In genomic region chr5:69209607-69210006, GRCh38 we compare ENCODE assay signal across 19 cellular contexts. TPM values are rescaled to one million over a fixed set of nuclear protein-coding genes. Genes with fewer than 3 reads are reported as not detected.
A peak's percentile ranks its signal among the peaks of the same experiment; 100 is the strongest.
DNase-seq lines count a peak whose midpoint lies in the region; ATAC-seq, FAIRE-seq and TF ChIP-seq lines count a peak whose summit lies in the region.
"Had no signal": no experiment of that assay in that cellular context is flagged by ENCODE, and none has a peak within 500 bp of the region (broad histone marks: within the 10 kb centered on the region; RNA-seq: fewer than 3 reads in every experiment).

No MANE protein-coding gene starts in this region.

- no peaks in the 10 kb centered on the region for H3K27me3 Mint-ChIP-seq in activated CD4-positive, alpha-beta memory T cell treated with anti-CD3 and anti-CD28 coated beads, Interleukin-2, amount 10 ng/mL, durations not matched to agents 7 days and 5 days

- no peak overlapping the region for H2BK12ac ChIP-seq in trophoblast cell (ENCODE audit: low read length)

- WGBS in trophoblast cell (ENCODE audit: extremely low coverage, insufficient coverage, insufficient read length), result no CpG with 5 or more reads among the region's 2 CpGs
- 84 to 92% methylated on average over 2 of the region's 2 CpGs for WGBS in sigmoid colon, 2 donors

- no peaks in the 10 kb centered on the region for H3K9me1 ChIP-seq in endothelial cell of umbilical vein (replicated peaks; ENCODE audit: control insufficient read depth, extremely low read depth, insufficient read depth, low read length)

- TF ChIP-seq CTCF in Panc1 (IDR thresholded peaks at IDR 0.05) (no peak), endothelial cell of umbilical vein (IDR thresholded peaks at IDR 0.05; ENCODE audit: extremely low read depth in 1 of 2, insufficient read depth in 1 of 2, low read depth in 1 of 2, low read length in 2 of 2) (no peak), sigmoid colon (IDR thresholded peaks at IDR 0.05) (no peak)

- no peak for TF ChIP-seq EP300 in sigmoid colon (IDR thresholded peaks at IDR 0.05)

- intact Hi-C loops in Panc1 (cut with micrococcal nuclease; ENCODE audit: unreplicated experiment) (no loop called here), endothelial cell of umbilical vein (cut with micrococcal nuclease) (no loop called here), sigmoid colon (cut with DNase I) (no loop called here)

- H2BK5ac ChIP-seq in trophoblast cell (ENCODE audit: low read depth, low read length, poor library complexity), result no peak overlapping the region

- H3K9me3 ChIP-seq in Panc1 (ENCODE audit: control insufficient read depth, insufficient read depth, low read depth, low read length) (no peaks in the 10 kb centered on the region), endothelial cell of umbilical vein (replicated peaks; ENCODE audit: control insufficient read depth, insufficient read depth, low read length) (no peaks in the 10 kb centered on the region), trophoblast cell (ENCODE audit: insufficient read depth, low read depth, low read length) (no peaks in the 10 kb centered on the region), sigmoid colon (no peaks in the 10 kb centered on the region)

- no peak overlapping the region for H3K23ac ChIP-seq in trophoblast cell (ENCODE audit: low read length)

- no peak overlapping the region for H4K12ac ChIP-seq in trophoblast cell (ENCODE audit: low read depth, low read length)

- no peak overlapping the region for H4K8ac ChIP-seq in trophoblast cell (ENCODE audit: low read depth, low read length)

- peaks cover 8% of the 10 kb centered on the region for H3K4me1 Mint-ChIP-seq in activated CD4-positive, alpha-beta memory T cell treated with anti-CD3 and anti-CD28 coated beads, Interleukin-2, amount 10 ng/mL, durations not matched to agents 7 days and 5 days
- H3K4me1 Mint-ChIP-seq: H9 had no signal

- peak; percentile 28 for FAIRE-seq in endothelial cell of umbilical vein (lab: Jason Lieb, UNC)

- H2AFZ ChIP-seq in endothelial cell of umbilical vein (ENCODE audit: low read depth, low read length) (no peak overlapping the region), trophoblast cell (ENCODE audit: insufficient read depth, low read length, poor library complexity) (no peak overlapping the region)

- H3K27me3 ChIP-seq in Panc1 (ENCODE audit: control insufficient read depth, insufficient read depth, low read length) (no peaks in the 10 kb centered on the region), endothelial cell of umbilical vein (ENCODE audit: control insufficient read depth in 2 of 2, insufficient read depth in 2 of 2, low read length in 2 of 2) (no peaks in the 10 kb centered on the region), trophoblast cell (ENCODE audit: insufficient read depth, low read length) (no peaks in the 10 kb centered on the region), sigmoid colon (no peaks in the 10 kb centered on the region)

- H2BK120ac ChIP-seq in trophoblast cell (ENCODE audit: insufficient read depth, low read length, poor library complexity), result no peak overlapping the region

- dilution Hi-C loops in endothelial cell of umbilical vein (cut with MboI; ENCODE audit: extremely low pct_ligation_motif_present, low sequenced_read_pairs), result no loop called here

- no peaks in the 10 kb centered on the region for H3K79me2 ChIP-seq in endothelial cell of umbilical vein (ENCODE audit: control insufficient read depth, insufficient read depth, low read length)
- no peaks in the 10 kb centered on the region for H3K79me2 ChIP-seq in trophoblast cell (ENCODE audit: control insufficient read depth, insufficient read depth, low read length, poor library complexity)

- in situ Hi-C loops in Panc1 (cut with HindIII; ENCODE audit: low pct_unique_long_range_greater_than_20kb, low sequenced_read_pairs), result no loop called here

- H3K27ac ChIP-seq in Panc1 (ENCODE audit: low read length), result no peak overlapping the region
- no peak overlapping the region for H3K27ac ChIP-seq in endothelial cell of umbilical vein (ENCODE audit: insufficient read depth, low read depth, low read length)
- H3K27ac ChIP-seq in trophoblast cell (ENCODE audit: low read depth, low read length), result no peak overlapping the region
- no peak overlapping the region for H3K27ac ChIP-seq in sigmoid colon
- H3K27ac ChIP-seq: HL-60 had no signal

- H3K79me1 ChIP-seq in trophoblast cell (ENCODE audit: low read length), result no peaks in the 10 kb centered on the region

- H2AK5ac ChIP-seq in trophoblast cell (ENCODE audit: low read length), result no peak overlapping the region

- H3K4ac ChIP-seq in trophoblast cell (ENCODE audit: low read depth, low read length), result no peak overlapping the region

- no peak overlapping the region for H3K14ac ChIP-seq in trophoblast cell (ENCODE audit: low read length)

- no peak overlapping the region for H4K91ac ChIP-seq in trophoblast cell (ENCODE audit: low read depth, low read length)

- BruUV-seq in Panc1 (replicated peaks; lab: Mats Ljungman, UMichigan) (TSS peak; percentile 85), endothelial cell of umbilical vein (replicated peaks; lab: Mats Ljungman, UMichigan) (no TSS peak)

- POLR2A ChIA-PET in Panc1 (lab: Charles Lee), result no interaction called here
- POLR2A ChIA-PET in endothelial cell of umbilical vein (lab: Charles Lee), result no interaction called here
- POLR2A ChIA-PET in activated CD4-positive, alpha-beta memory T cell treated with anti-CD3 and anti-CD28 coated beads, Interleukin-2, amount 10 ng/mL, durations not matched to agents 7 days and 5 days (lab: Charles Lee), result interaction anchor here (0.9 kb wide), 1 partner anchor 123 kb away, joined by 4 read pairs; the partner anchor contains the start of gene CCDC125

- CTCF ChIA-PET in Panc1 (lab: Charles Lee) (no interaction called here), endothelial cell of umbilical vein (lab: Charles Lee) (no interaction called here)
- CTCF ChIA-PET in activated CD4-positive, alpha-beta memory T cell treated with anti-CD3 and anti-CD28 coated beads, Interleukin-2, amount 10 ng/mL, durations not matched to agents 7 days and 5 days (lab: Charles Lee), result no interaction called here

- no peak for TF ChIP-seq POLR2A in endothelial cell of umbilical vein (IDR thresholded peaks at IDR 0.05; ENCODE audit: low read depth, low read length)
- no peak for TF ChIP-seq POLR2A in sigmoid colon (IDR thresholded peaks at IDR 0.05)

- no peak overlapping the region for H3K18ac ChIP-seq in trophoblast cell (ENCODE audit: low read length)

- H3K36me3 ChIP-seq in Panc1 (ENCODE audit: control insufficient read depth, insufficient read depth, low read length) (no peaks in the 10 kb centered on the region), endothelial cell of umbilical vein (ENCODE audit: control insufficient read depth in 2 of 2, extremely low read depth in 1 of 2, insufficient read depth in 2 of 2, low read length in 2 of 2) (no peaks in the 10 kb centered on the region), trophoblast cell (ENCODE audit: control insufficient read depth in 1 of 2, insufficient read depth in 2 of 2, low read length in 2 of 2) (peaks cover 4 to 7% of the 10 kb centered on the region in 2 experiments), sigmoid colon (no peaks in the 10 kb centered on the region)

- H3K4me3 Mint-ChIP-seq in activated CD4-positive, alpha-beta memory T cell treated with anti-CD3 and anti-CD28 coated beads, Interleukin-2, amount 10 ng/mL, durations not matched to agents 7 days and 5 days, result no peak overlapping the region
- H3K4me3 Mint-ChIP-seq: CD14-positive monocyte, H9 had no signal

- no peak for ATAC-seq in Panc1
- ATAC-seq: PC-3 had no signal

- H3K4me3 ChIP-seq in Panc1 (ENCODE audit: low read depth in 2 of 2, low read length in 2 of 2) (no peak overlapping the region), endothelial cell of umbilical vein (replicated peaks in 1 of 3; ENCODE audit: insufficient read depth in 1 of 3, low read depth in 1 of 3, low read length in 3 of 3) (no peak overlapping the region), trophoblast cell (ENCODE audit: low read depth, low read length) (no peak overlapping the region), sigmoid colon (no peak overlapping the region)

- no peaks in the 10 kb centered on the region for H3K4me1 ChIP-seq in Panc1 (ENCODE audit: control insufficient read depth, insufficient read depth, low read length)
- no peaks in the 10 kb centered on the region for H3K4me1 ChIP-seq in endothelial cell of umbilical vein (ENCODE audit: control insufficient read depth, extremely low read depth, insufficient read depth, low read length)
- H3K4me1 ChIP-seq in trophoblast cell (ENCODE audit: control insufficient read depth in 1 of 2, insufficient read depth in 2 of 2, low read length in 2 of 2), result no peaks in the 10 kb centered on the region
- no peaks in the 10 kb centered on the region for H3K4me1 ChIP-seq in sigmoid colon

- no peaks in the 10 kb centered on the region for H3K9me3 Mint-ChIP-seq in activated CD4-positive, alpha-beta memory T cell treated with anti-CD3 and anti-CD28 coated beads, Interleukin-2, amount 10 ng/mL, durations not matched to agents 7 days and 5 days
- H3K9me3 Mint-ChIP-seq: CD14-positive monocyte, H9 had no signal

- H4K20me1 ChIP-seq in endothelial cell of umbilical vein (replicated peaks; ENCODE audit: control insufficient read depth, extremely low read depth, insufficient read depth, low read length), result no peaks in the 10 kb centered on the region

- no peak overlapping the region for H3K27ac Mint-ChIP-seq in activated CD4-positive, alpha-beta memory T cell treated with anti-CD3 and anti-CD28 coated beads, Interleukin-2, amount 10 ng/mL, durations not matched to agents 7 days and 5 days
- H3K27ac Mint-ChIP-seq: H9 had no signal

- peak; percentile 62 for DNase-seq in EH (ENCODE audit: low read depth)
- DNase-seq in Panc1 (ENCODE audit: low read depth, low spot score), result no peak
- DNase-seq in endothelial cell of umbilical vein (ENCODE audit: low read depth, low spot score), result no peak
- peak; percentile 27 to 87 for DNase-seq in trophoblast cell
- no peak for DNase-seq in activated CD4-positive, alpha-beta memory T cell treated with anti-CD3 and anti-CD28 coated beads, Interleukin-2, amount 10 ng/mL, durations not matched to agents 7 days and 5 days
- no peak for DNase-seq in sigmoid colon
- no peak for DNase-seq in activated effector memory CD4-positive, alpha-beta T cell treated with anti-CD3 and anti-CD28 coated beads, Interleukin-2, amount 50 U/mL, for 16 hours
- DNase-seq: DMS 273 treated with DMSO at 0.1 percent for 48 hours, DND-41, GDM1, H9, NCI-H1417 treated with DMSO at 0.1 percent for 48 hours, NCI-H187 treated with DMSO at 0.1 percent for 48 hours, NCI-H2227 treated with DMSO at 0.1 percent for 48 hours, NCI-H524 treated with DMSO at 0.1 percent for 48 hours, PC-3, SIG-M5 had no signal

- no peak overlapping the region for H3K9ac ChIP-seq in endothelial cell of umbilical vein (replicated peaks; ENCODE audit: extremely low read depth, insufficient read depth, low read length)
- no peak overlapping the region for H3K9ac ChIP-seq in trophoblast cell (ENCODE audit: low read length)

- H3K4me2 ChIP-seq in endothelial cell of umbilical vein (ENCODE audit: insufficient read depth, low read length), result no peak overlapping the region
- no peak overlapping the region for H3K4me2 ChIP-seq in trophoblast cell (ENCODE audit: low read length)

- peaks cover 20% of the 10 kb centered on the region for H3K36me3 Mint-ChIP-seq in activated CD4-positive, alpha-beta memory T cell treated with anti-CD3 and anti-CD28 coated beads, Interleukin-2, amount 10 ng/mL, durations not matched to agents 7 days and 5 days (ENCODE audit: low read depth)

RNA-seq across cellular contexts. Expression of gene CENPH, which starts 20.2 kb away (rescaled TPM):
- total RNA-seq in Panc1 (2021; ENCODE audit: unreplicated experiment) (35.6 TPM), endothelial cell of umbilical vein (16.4 and 17.1 TPM in 2 replicates), sigmoid colon (1 to 10 TPM; 1.3 to 3.8 (median 2.6) TPM)
- 22.7 TPM for polyA plus RNA-seq in Panc1 (2012; ENCODE audit: insufficient read length)
- polyA plus RNA-seq in endothelial cell of umbilical vein (5.3 and 6.5 TPM in 2 replicates), sigmoid colon (10 to 100 TPM in 1 of 3 donors, 1 to 10 TPM in 2; 5.4 to 11.3 (median 5.8) TPM)
- 6.0 and 6.8 TPM in 2 replicates for polyA plus RNA-seq in endothelial cell of umbilical vein (2011; cell fraction: cytosol; rRNA removed)
- polyA plus RNA-seq in endothelial cell of umbilical vein (2011; cell fraction: nucleus; rRNA removed), result 2.1 and 4.5 TPM in 2 replicates
- polyA plus RNA-seq in endothelial cell of umbilical vein (2012), result 4.9 and 9.0 TPM in 2 replicates
- polyA minus RNA-seq in endothelial cell of umbilical vein, result 1.4 and 2.5 TPM in 2 replicates
- polyA minus RNA-seq in endothelial cell of umbilical vein (2011; cell fraction: cytosol; rRNA and poly(A)+ RNA removed), result 10.3 TPM
- polyA minus RNA-seq in endothelial cell of umbilical vein (2011; cell fraction: nucleus; rRNA and poly(A)+ RNA removed), result 1.9 and 3.8 TPM in 2 replicates
- 23.9 and 25.7 TPM in 2 replicates for polyA plus RNA-seq in trophoblast cell (2013)
- 10 to 100 TPM; 41.8 to 44.1 TPM for total RNA-seq in activated CD4-positive, alpha-beta memory T cell treated with anti-CD3 and anti-CD28 coated beads, Interleukin-2, amount 10 ng/mL, durations not matched to agents 7 days and 5 days

RNA-seq across cellular contexts. Expression of gene CDK7, which starts 25.1 kb away (rescaled TPM):
- 44.4 TPM for total RNA-seq in Panc1 (2021; ENCODE audit: unreplicated experiment)
- polyA plus RNA-seq in Panc1 (2012; ENCODE audit: insufficient read length), result 42.8 TPM
- 33.4 and 38.1 TPM in 2 replicates for total RNA-seq in endothelial cell of umbilical vein
- 19.3 and 24.6 TPM in 2 replicates for polyA plus RNA-seq in endothelial cell of umbilical vein
- polyA plus RNA-seq in endothelial cell of umbilical vein (2011; cell fraction: cytosol; rRNA removed), result 27.2 and 29.3 TPM in 2 replicates
- 20.9 and 27.2 TPM in 2 replicates for polyA plus RNA-seq in endothelial cell of umbilical vein (2011; cell fraction: nucleus; rRNA removed)
- polyA plus RNA-seq in endothelial cell of umbilical vein (2012), result 62.9 and 66.4 TPM in 2 replicates
- 106 and 120 TPM in 2 replicates for polyA minus RNA-seq in endothelial cell of umbilical vein
- 42.7 TPM for polyA minus RNA-seq in endothelial cell of umbilical vein (2011; cell fraction: cytosol; rRNA and poly(A)+ RNA removed)
- polyA minus RNA-seq in endothelial cell of umbilical vein (2011; cell fraction: nucleus; rRNA and poly(A)+ RNA removed), result 95.6 and 109 TPM in 2 replicates
- polyA plus RNA-seq in trophoblast cell (2013), result 112 and 122 TPM in 2 replicates
- 10 to 100 TPM; 26.0 to 30.5 TPM for total RNA-seq in activated CD4-positive, alpha-beta memory T cell treated with anti-CD3 and anti-CD28 coated beads, Interleukin-2, amount 10 ng/mL, durations not matched to agents 7 days and 5 days
- 10 to 100 TPM in 3 of 4 donors, 1 to 10 TPM in 1; 7.2 to 18.5 (median 13.8) TPM for total RNA-seq in sigmoid colon
- 10 to 100 TPM; 23.4 to 35.1 (median 25.8) TPM for polyA plus RNA-seq in sigmoid colon

RNA-seq across cellular contexts. Expression of gene CCNB1, which starts 42.7 kb away (rescaled TPM):
- total RNA-seq in Panc1 (2021; ENCODE audit: unreplicated experiment), result 262 TPM
- 126 TPM for polyA plus RNA-seq in Panc1 (2012; ENCODE audit: insufficient read length)
- total RNA-seq in endothelial cell of umbilical vein, result 187 and 211 TPM in 2 replicates
- 47.3 and 72.2 TPM in 2 replicates for polyA plus RNA-seq in endothelial cell of umbilical vein
- polyA plus RNA-seq in endothelial cell of umbilical vein (2011; cell fraction: cytosol; rRNA removed), result 102 and 111 TPM in 2 replicates
- polyA plus RNA-seq in endothelial cell of umbilical vein (2011; cell fraction: nucleus; rRNA removed), result 75.5 and 98.0 TPM in 2 replicates
- polyA plus RNA-seq in endothelial cell of umbilical vein (2012), result 95.6 and 181 TPM in 2 replicates
- polyA minus RNA-seq in endothelial cell of umbilical vein, result 37.1 and 44.8 TPM in 2 replicates
- 121 TPM for polyA minus RNA-seq in endothelial cell of umbilical vein (2011; cell fraction: cytosol; rRNA and poly(A)+ RNA removed)
- 16.8 and 25.5 TPM in 2 replicates for polyA minus RNA-seq in endothelial cell of umbilical vein (2011; cell fraction: nucleus; rRNA and poly(A)+ RNA removed)
- polyA plus RNA-seq in trophoblast cell (2013), result 197 and 203 TPM in 2 replicates
- total RNA-seq in activated CD4-positive, alpha-beta memory T cell treated with anti-CD3 and anti-CD28 coated beads, Interleukin-2, amount 10 ng/mL, durations not matched to agents 7 days and 5 days, result 100 to 1,000 TPM; 162 to 175 TPM
- 1 to 10 TPM; 2.3 to 3.6 (median 2.5) TPM for total RNA-seq in sigmoid colon
- 10 to 100 TPM; 13.2 to 68.1 (median 19.7) TPM for polyA plus RNA-seq in sigmoid colon

Comparison
In these comparisons a context has a peak if more than half of its experiments do, and no peak if none do; other contexts are left out.
1. DNase-seq: peak in EH (single experiment) and trophoblast cell (2 of 2); none in Panc1 (single experiment), endothelial cell of umbilical vein (single experiment), activated CD4-positive, alpha-beta memory T cell treated with anti-CD3 and anti-CD28 coated beads, Interleukin-2, amount 10 ng/mL, durations not matched to agents 7 days and 5 days (single experiment), sigmoid colon (single experiment) and activated effector memory CD4-positive, alpha-beta T cell treated with anti-CD3 and anti-CD28 coated beads, Interleukin-2, amount 50 U/mL, for 16 hours (single experiment).
2. RNA of gene CCNB1, which starts 42.7 kb away (total RNA-seq): 262 TPM in Panc1 (single experiment), 187 to 211 TPM in endothelial cell of umbilical vein and 162 to 175 TPM in activated CD4-positive, alpha-beta memory T cell treated with anti-CD3 and anti-CD28 coated beads, Interleukin-2, amount 10 ng/mL, durations not matched to agents 7 days and 5 days; 2.3 to 3.6 TPM in sigmoid colon; every median in the first group is over 10 times any median in the second.